ENCODE assay signal across 21 cellular contexts in genomic region chr3:125958511-125959316, GRCh38. TPM values are rescaled to one million over a fixed set of nuclear protein-coding genes. Genes with fewer than 3 reads are reported as not detected.
A peak's percentile ranks its signal among the peaks of the same experiment; 100 is the strongest.
DNase-seq lines count a peak whose midpoint lies in the region; ATAC-seq and TF ChIP-seq lines count a peak whose summit lies in the region.
"Had no signal": no experiment of that assay in that cellular context is flagged by ENCODE, and none has a peak within 500 bp of the region (broad histone marks: within the 10 kb centered on the region; RNA-seq: fewer than 3 reads in every experiment).

No MANE protein-coding gene starts in this region.

- intact Hi-C loops in Right ventricle myocardium inferior (cut with DNase I) (no loop called here), cardiac septum (cut with DNase I) (no loop called here), lower lobe of right lung (cut with DNase I) (no loop called here), dorsolateral prefrontal cortex (cut with DNase I) (no loop called here), adrenal gland (cut with DNase I) (no loop called here)

- no peaks in the 10 kb centered on the region for H3K36me3 ChIP-seq in lower lobe of right lung
- H3K36me3 ChIP-seq in adrenal gland (replicated peaks in 1 of 2), result no peaks in the 10 kb centered on the region
- H3K36me3 ChIP-seq: gastrocnemius medialis, Peyer's patch had no signal

- DNase-seq in Right ventricle myocardium inferior (ENCODE audit: missing footprints) (no peak), cardiac septum (ENCODE audit: low spot score) (no peak), foreskin keratinocyte (no peak), lower lobe of right lung (peak; percentile 43), RPMI8226 (no peak), dorsolateral prefrontal cortex (no peak), adrenal gland (no peak), midbrain (lab: John Stamatoyannopoulos, UW) (no peak)
- DNase-seq: activated CD4-positive, alpha-beta T cell treated with anti-CD3 and anti-CD28 coated beads for 36 hours; body of pancreas; DMS 273 treated with DMSO at 0.1 percent for 48 hours; gastrocnemius medialis; GDM1; immature natural killer cell; MM.1S; NCI-H1694 treated with DMSO at 0.1 percent for 48 hours; NCI-H226; stimulated activated naive B cell treated with anti-CD40 and anti-IgM and Interleukin-4, amounts not matched to agents 10 μg/mL and 1 μg/mL and 100 μg/mL, for 72 hours had no signal

- no peak overlapping the region for H3K27ac ChIP-seq in foreskin keratinocyte
- H3K27ac ChIP-seq in lower lobe of right lung, result no peak overlapping the region
- H3K27ac ChIP-seq in dorsolateral prefrontal cortex, result no peak overlapping the region
- H3K27ac ChIP-seq in adrenal gland, result no peak overlapping the region
- H3K27ac ChIP-seq: body of pancreas, gastrocnemius medialis, Peyer's patch had no signal

- no peaks in the 10 kb centered on the region for H3K9me3 ChIP-seq in lower lobe of right lung
- no peaks in the 10 kb centered on the region for H3K9me3 ChIP-seq in adrenal gland (replicated peaks in 1 of 3)
- H3K9me3 ChIP-seq: body of pancreas, gastrocnemius medialis, Peyer's patch had no signal

- TF ChIP-seq POLR2A in adrenal gland (IDR thresholded peaks at IDR 0.05), result no peak

- H3K4me3 ChIP-seq in lower lobe of right lung (no peak overlapping the region), dorsolateral prefrontal cortex (peak overlapping the region in 24 of 59 donors; percentile 2 to 52 (median 29)), adrenal gland (peak overlapping the region in 1 of 4 donors; percentile 46)
- H3K4me3 ChIP-seq: body of pancreas had no signal

- H3K27me3 ChIP-seq in foreskin keratinocyte, result peaks cover 5% of the 10 kb centered on the region
- H3K27me3 ChIP-seq in lower lobe of right lung (ENCODE audit: low read depth), result peaks cover 34% of the 10 kb centered on the region
- peaks cover 0 to 41% (median 12%) of the 10 kb centered on the region in 45 donors for H3K27me3 ChIP-seq in dorsolateral prefrontal cortex
- H3K27me3 ChIP-seq in adrenal gland, result no peaks in the 10 kb centered on the region
- H3K27me3 ChIP-seq: body of pancreas, Peyer's patch had no signal

- WGBS in adrenal gland, 4 donors, result 76 to 100% (median 79%) methylated on average over 16 to 46 of the region's 46 CpGs

- ATAC-seq in Right ventricle myocardium inferior, result peak; percentile 15
- peak; percentile 27 for ATAC-seq in foreskin keratinocyte
- peak; percentile 8 to 19 for ATAC-seq in lower lobe of right lung
- ATAC-seq: activated CD4-positive, alpha-beta T cell treated with anti-CD3 and anti-CD28 coated beads for 36 hours; body of pancreas; stimulated activated naive B cell treated with anti-CD40 and anti-IgM and Interleukin-4, amounts not matched to agents 10 μg/mL and 1 μg/mL and 100 μg/mL, for 72 hours had no signal

- H3K4me1 ChIP-seq in foreskin keratinocyte (no peaks in the 10 kb centered on the region), lower lobe of right lung (no peaks in the 10 kb centered on the region), adrenal gland (replicated peaks in 1 of 2) (no peaks in the 10 kb centered on the region)
- H3K4me1 ChIP-seq: body of pancreas, gastrocnemius medialis, Peyer's patch had no signal

- TF ChIP-seq CTCF in foreskin keratinocyte (conservative IDR thresholded peaks at IDR 0.05) (no peak), lower lobe of right lung (IDR thresholded peaks at IDR 0.05) (no peak), dorsolateral prefrontal cortex (IDR thresholded peaks at IDR 0.05 in 54 of 56, conservative IDR thresholded peaks at IDR 0.05 in 2 of 56; ENCODE audit: low read depth in 1 of 56, partially characterized antibody in 56 of 56) (no peak), adrenal gland (IDR thresholded peaks at IDR 0.05) (no peak)

RNA-seq across cellular contexts. Expression of gene ROPN1B, which starts 10.3 kb away (rescaled TPM):
- total RNA-seq in Right ventricle myocardium inferior (4.6 TPM), cardiac septum (1.7 TPM), foreskin keratinocyte (0.20 TPM in 1 of 2 replicates, not detected in the other), lower lobe of right lung (0.50 TPM), dorsolateral prefrontal cortex (1 to 10 TPM in 90 of 120 experiments, under 1 TPM in 25, not detected in 5; 0.26 to 7.3 (median 1.7) TPM), adrenal gland (under 1 TPM in 5 of 8 donors, not detected in 3; 0.32 to 0.69 (median 0.35) TPM)
- polyA plus RNA-seq in foreskin keratinocyte (0.21 TPM in 1 of 2 replicates, not detected in the other), adrenal gland (1 to 10 TPM in 1 of 3 donors, under 1 TPM in 2; 0.13 to 1.1 (median 0.72) TPM)
- total RNA-seq: activated CD4-positive, alpha-beta T cell treated with anti-CD3 and anti-CD28 coated beads for 36 hours; Peyer's patch had no signal
- polyA plus RNA-seq: CD14-positive monocyte, IgD-negative memory B cell had no signal
